Comparison of ENCODE assay signal across 9 cellular contexts in genomic region chr12:118035194-118036041, GRCh38. TPM values are rescaled to one million over a fixed set of nuclear protein-coding genes. Genes with fewer than 3 reads are reported as not detected.
DNase-seq lines count a peak whose midpoint lies in the region; ATAC-seq and TF ChIP-seq lines count a peak whose summit lies in the region.
"Had no signal": no experiment of that assay in that cellular context is flagged by ENCODE, and none has a peak within 500 bp of the region (broad histone marks: within the 10 kb centered on the region; RNA-seq: fewer than 3 reads in every experiment).

No MANE protein-coding gene starts in this region.

- 75 to 83% (median 80%) methylated on average over 9 of the region's 9 CpGs for WGBS in heart left ventricle, 4 donors
- WGBS in tibial nerve, 2 donors: 76 to 81% methylated on average over 9 of the region's 9 CpGs

- H3K36me3 ChIP-seq in heart left ventricle: peaks cover 0 to 100% (median 100%) of the 10 kb centered on the region in 9 donors
- peaks cover 0 to 100% (median 9%) of the 10 kb centered on the region in 3 donors for H3K36me3 ChIP-seq in tibial nerve

- H3K9me3 ChIP-seq in heart left ventricle: no peaks in the 10 kb centered on the region
- H3K9me3 ChIP-seq in tibial nerve: no peaks in the 10 kb centered on the region

- TF ChIP-seq POLR2A in heart left ventricle (IDR thresholded peaks at IDR 0.05): no peak
- TF ChIP-seq POLR2A in tibial nerve (IDR thresholded peaks at IDR 0.05): no peak

- TF ChIP-seq EP300 in tibial nerve (IDR thresholded peaks at IDR 0.05): no peak

- intact Hi-C loops in heart left ventricle (cut with DNase I): loop anchor here in 8 of 10 donors (5.0 to 10.0 kb wide), 2 partner anchors 158 to 161 kb away; no protein-coding TSS in a partner anchor

- no peak overlapping the region for H3K4me3 ChIP-seq in heart left ventricle
- no peak overlapping the region for H3K4me3 ChIP-seq in tibial nerve
- H3K4me3 ChIP-seq: SK-N-MC had no signal

- H3K27ac ChIP-seq in heart left ventricle (no peak overlapping the region), tibial nerve (peak overlapping the region in 1 of 4 donors; percentile 26)
- H3K27ac ChIP-seq: SK-N-MC had no signal

- ATAC-seq in GM18870 (IDR thresholded peaks at IDR 0.05; ENCODE audit: unreplicated experiment): peak; percentile 79
- ATAC-seq in HG03039 (IDR thresholded peaks at IDR 0.05; ENCODE audit: unreplicated experiment): peak; percentile 77
- peak in 3 of 4 donors; percentile 29 to 44 (median 35) for ATAC-seq in heart left ventricle

- TF ChIP-seq CTCF in heart left ventricle (IDR thresholded peaks at IDR 0.05) (peak in 1 of 12 donors; percentile 6), tibial nerve (IDR thresholded peaks at IDR 0.05) (no peak)

- H3K4me1 ChIP-seq in heart left ventricle: peaks cover 0 to 6% (median 0%) of the 10 kb centered on the region in 12 donors
- peaks cover 0 to 7% (median 0%) of the 10 kb centered on the region in 4 donors for H3K4me1 ChIP-seq in tibial nerve

- DNase-seq in DMS153 (lab: John Stamatoyannopoulos, UW) (peak; percentile 51), SK-MEL-5 (ENCODE audit: low read depth, low spot score) (peak; percentile 61), heart left ventricle (no peak), tibial nerve (ENCODE audit: low spot score in 2 of 2) (no peak), NCI-H128 (lab: John Stamatoyannopoulos, UW; ENCODE audit: unreplicated experiment) (no peak)
- DNase-seq in effector CD8-positive, alpha-beta T cell (lab: John Stamatoyannopoulos, UW): no peak

- in situ Hi-C loops in SK-MEL-5 (cut with HindIII; ENCODE audit: low pct_unique_long_range_greater_than_20kb, low sequenced_read_pairs): no loop called here

- H3K27me3 ChIP-seq in heart left ventricle (no peaks in the 10 kb centered on the region), tibial nerve (no peaks in the 10 kb centered on the region)

RNA-seq across cellular contexts. Expression of gene RFC5, which starts 18.9 kb away (rescaled TPM):
- 37.6 and 43.3 TPM in 2 replicates for total RNA-seq in SK-MEL-5 (2014; rRNA removed; shearing (Covaris generic))
- 41.9 and 51.6 TPM in 2 replicates for polyA plus RNA-seq in SK-MEL-5 (2015; cell fraction: cytosol; rRNA removed)
- 74.3 and 86.3 TPM in 2 replicates for polyA plus RNA-seq in SK-MEL-5 (2015; cell fraction: nucleus; rRNA removed)
- total RNA-seq in heart left ventricle: 1 to 10 TPM; 3.5 to 6.9 (median 4.7) TPM
- polyA plus RNA-seq in heart left ventricle: 1 to 10 TPM; 2.3 to 8.2 TPM
- 10 to 100 TPM in 1 of 4 donors, 1 to 10 TPM in 3; 4.8 to 17.3 (median 8.4) TPM for total RNA-seq in tibial nerve

RNA-seq across cellular contexts. Expression of gene WSB2, which starts 25.6 kb away (rescaled TPM):
- 223 and 248 TPM in 2 replicates for total RNA-seq in SK-MEL-5 (2014; rRNA removed; shearing (Covaris generic))
- 135 and 167 TPM in 2 replicates for polyA plus RNA-seq in SK-MEL-5 (2015; cell fraction: cytosol; rRNA removed)
- polyA plus RNA-seq in SK-MEL-5 (2015; cell fraction: nucleus; rRNA removed): 48.9 and 68.7 TPM in 2 replicates
- total RNA-seq in heart left ventricle: 100 to 1,000 TPM in 8 of 9 donors, 10 to 100 TPM in 1; 89.1 to 162 (median 105) TPM
- 100 to 1,000 TPM in 1 of 2 donors, 10 to 100 TPM in 1; 51.8 to 152 TPM for polyA plus RNA-seq in heart left ventricle
- 10 to 100 TPM; 39.8 to 66.9 (median 48.0) TPM for total RNA-seq in tibial nerve

Comparison
In these comparisons a context has a peak if more than half of its experiments do, and no peak if none do; other contexts are left out.
1. DNase-seq: peak in DMS153 (single experiment) and SK-MEL-5 (single experiment); none in heart left ventricle (0 of 5), tibial nerve (0 of 2), NCI-H128 (single experiment) and effector CD8-positive, alpha-beta T cell (single experiment).
2. Peak in every context shown above with its lines, with median percentiles within 50 percentile points of each other: ATAC-seq.